ENCODE assay signal across 2 cellular contexts in genomic region chr10:3497581-3497980, GRCh38.
TF ChIP-seq lines count a peak whose summit lies in the region.

No MANE protein-coding gene starts in this region.

TF ChIP-seq in A549, 52 proteins besides CTCF, POLR2A, EP300 and RAD21:
- TF ChIP-seq HMGXB4 (CRISPR knock-in tag; IDR thresholded peaks at IDR 0.05; ENCODE audit: borderline replicate concordance) (no peak), TP53 (CRISPR knock-in tag; IDR thresholded peaks at IDR 0.05) (no peak), HES2 (IDR thresholded peaks at IDR 0.05) (no peak), MAFK (IDR thresholded peaks at IDR 0.05; ENCODE audit: partially characterized antibody) (peak; percentile 83), PHF8 (IDR thresholded peaks at IDR 0.05; ENCODE audit: borderline replicate concordance, low read depth) (no peak)

TF ChIP-seq in IMR-90, 13 proteins besides CTCF, POLR2A, EP300 and RAD21:
- TF ChIP-seq MAFK (IDR thresholded peaks at IDR 0.05; ENCODE audit: low read depth, low read length), result peak; percentile 55
- TF ChIP-seq ELK1 (IDR thresholded peaks at IDR 0.05; ENCODE audit: borderline replicate concordance, low read depth, low read length), result no peak
